Comparison of ENCODE assay signal across 18 cellular contexts in the genomic region with DNA sequence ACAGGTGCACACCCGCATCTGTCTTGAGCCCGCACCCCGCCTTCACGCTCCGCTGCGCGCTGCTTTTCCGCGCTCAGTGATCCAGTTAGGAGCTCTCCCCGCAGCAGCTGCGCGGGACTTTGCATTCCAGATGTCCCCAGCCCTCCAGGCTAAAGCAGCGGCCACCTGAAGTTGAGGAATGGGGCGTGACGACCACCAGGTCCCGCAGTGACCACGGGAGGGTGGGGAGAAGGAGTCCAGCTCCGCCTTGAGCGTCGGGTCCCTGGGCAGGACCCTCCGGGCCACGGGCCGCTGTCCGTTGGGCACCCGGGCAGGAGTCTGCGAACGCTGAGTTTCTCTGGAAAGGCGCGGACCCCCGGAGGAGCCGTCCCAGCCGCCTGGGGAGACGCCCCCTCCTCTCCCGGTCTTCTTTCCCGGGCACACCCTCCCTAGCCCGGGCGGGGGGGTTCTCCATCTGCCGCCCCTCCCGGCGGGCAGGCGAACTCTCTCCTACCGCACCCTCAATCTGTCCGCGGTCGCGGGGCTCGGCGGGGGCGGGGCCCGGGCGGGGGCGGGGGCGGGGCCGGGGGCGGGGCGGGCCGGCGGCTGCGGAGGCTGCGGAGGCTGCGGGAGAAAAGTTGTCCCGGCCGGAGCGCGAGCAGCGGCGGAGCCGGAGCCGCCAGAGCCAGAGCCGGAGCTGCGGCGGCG. TPM values are rescaled to one million over a fixed set of nuclear protein-coding genes. Genes with fewer than 3 reads are reported as not detected.
A peak's percentile ranks its signal among the peaks of the same experiment; 100 is the strongest.
DNase-seq lines count a peak whose midpoint lies in the region; ATAC-seq, FAIRE-seq and TF ChIP-seq lines count a peak whose summit lies in the region.
"Had no signal": no experiment of that assay in that cellular context is flagged by ENCODE, and none has a peak within 500 bp of the region (broad histone marks: within the 10 kb centered on the region; RNA-seq: fewer than 3 reads in every experiment).

A gene (plus strand): TSS at position 612 of the 687 bp plus-strand sequence. CDS start 233 bp downstream, outside the sequence.

- no peak within 1 kb of the TSS for H3K27ac ChIP-seq in sigmoid colon
- no peak within 1 kb of the TSS for H3K27ac ChIP-seq in spleen
- H3K27ac ChIP-seq: neutrophil had no signal

- TF ChIP-seq CTCF in sigmoid colon (IDR thresholded peaks at IDR 0.05), result no peak
- TF ChIP-seq CTCF in spleen (IDR thresholded peaks at IDR 0.05 in 8 of 11, conservative IDR thresholded peaks at IDR 0.05 in 3 of 11), result no peak

- FAIRE-seq in GM12892 (lab: Jason Lieb, UNC), result no peak
- FAIRE-seq: endothelial cell of umbilical vein, G401.6, HepG2 had no signal

- H3K27me3 ChIP-seq in sigmoid colon, result peaks cover 8 to 81% (median 24%) of the 10 kb centered on the region in 3 donors
- peaks cover 9 to 89% (median 31%) of the 10 kb centered on the region in 7 donors for H3K27me3 ChIP-seq in spleen (replicated peaks in 1 of 7)

- intact Hi-C loops in sigmoid colon (cut with DNase I), result no loop called here
- intact Hi-C loops in spleen (cut with DNase I; ENCODE audit: low total_unique reads), result no loop called here

- H3K4me3 ChIP-seq in sigmoid colon (peak within 1 kb of the TSS; percentile 18 to 43 (median 30)), spleen (peak within 1 kb of the TSS in 2 of 8 donors; percentile 10 to 49)

- ATAC-seq in GM19467 (IDR thresholded peaks at IDR 0.05; ENCODE audit: unreplicated experiment), result no peak
- ATAC-seq: HepG2, Panc1 had no signal

- no peak for TF ChIP-seq EP300 in sigmoid colon (IDR thresholded peaks at IDR 0.05)

- peak; percentile 21 for DNase-seq in GM12892 (ENCODE audit: insufficient read length)
- peak; percentile 24 for DNase-seq in cerebellum (ENCODE audit: low spot score)
- DNase-seq in left kidney (ENCODE audit: low read depth, low spot score), result peak; percentile 78
- DNase-seq in sigmoid colon, result no peak
- DNase-seq in SHP77 treated with DMSO at 0.1 percent for 48 hours (lab: John Stamatoyannopoulos, UW), result no peak
- no peak for DNase-seq in spleen
- no peak for DNase-seq in T-helper 2 cell
- DNase-seq: AML-193; GOT3; NCI-H2029; stimulated activated CD4-positive, alpha-beta T cell treated with anti-CD3 and anti-CD28 coated beads, Interleukin-4, amount 100 ng/mL, for 4 hours; T1000 had no signal

- TF ChIP-seq POLR2A in GM12892 (IDR thresholded peaks at IDR 0.05; ENCODE audit: low read depth, low read length), result no peak
- no peak for TF ChIP-seq POLR2A in sigmoid colon (IDR thresholded peaks at IDR 0.05)
- no peak for TF ChIP-seq POLR2A in spleen (IDR thresholded peaks at IDR 0.05)

- H3K9me3 ChIP-seq in sigmoid colon, result no peaks in the 10 kb centered on the region
- peaks cover 0 to 9% (median 0%) of the 10 kb centered on the region in 8 donors for H3K9me3 ChIP-seq in spleen
- H3K9me3 ChIP-seq: neutrophil had no signal

- no peaks in the 10 kb centered on the region for H3K36me3 ChIP-seq in sigmoid colon
- H3K36me3 ChIP-seq in spleen, result no peaks in the 10 kb centered on the region
- H3K36me3 ChIP-seq: neutrophil had no signal

- WGBS in sigmoid colon, 2 donors, result 3 to 5% methylated on average over 73 of the region's 73 CpGs
- 2 to 11% (median 4%) methylated on average over 18 to 73 of the region's 73 CpGs for WGBS in spleen, 5 donors

- H3K4me1 ChIP-seq in sigmoid colon, result peaks cover 0 to 19% (median 12%) of the 10 kb centered on the region in 4 donors
- H3K4me1 ChIP-seq in spleen, result peaks cover 0 to 18% (median 7%) of the 10 kb centered on the region in 6 donors

RNA-seq across cellular contexts. Expression of the gene that starts here (rescaled TPM):
- not detected for polyA plus RNA-seq in GM12892 (2012; ENCODE audit: missing spikeins)
- total RNA-seq in cerebellum, result 21.4 TPM
- 1 to 10 TPM; 1.4 to 3.5 (median 1.8) TPM for total RNA-seq in sigmoid colon
- 1 to 10 TPM in 1 of 3 donors, under 1 TPM in 1, not detected in 1; 0.60 to 1.8 TPM for polyA plus RNA-seq in sigmoid colon
- under 1 TPM in 4 of 7 donors, not detected in 3; 0.25 to 0.83 (median 0.30) TPM for total RNA-seq in spleen
- polyA plus RNA-seq in spleen, result under 1 TPM in 2 of 3 donors, not detected in 1; 0.08 to 0.13 TPM
- total RNA-seq: endothelial cell of umbilical vein, HepG2 had no signal
- polyA plus RNA-seq: endothelial cell of umbilical vein, HepG2 had no signal

Comparison
In these comparisons a context has a peak if more than half of its experiments do, and no peak if none do; other contexts are left out.
1. DNase-seq: peak in GM12892 (single experiment), cerebellum (single experiment) and left kidney (single experiment); none in sigmoid colon (single experiment), SHP77 treated with DMSO at 0.1 percent for 48 hours (single experiment), spleen (single experiment) and T-helper 2 cell (0 of 5).